In genomic region chr6:27811383-27811782, GRCh38 we compare ENCODE assay signal across 1 cellular context.
TF ChIP-seq lines count a peak whose summit lies in the region.

No MANE protein-coding gene starts in this region.

TF ChIP-seq in K562, 482 proteins besides CTCF, POLR2A, EP300 and RAD21 (continued from another document and continues in another):
- TF ChIP-seq ARID3A (IDR thresholded peaks at IDR 0.05; ENCODE audit: borderline replicate concordance, low read depth, low read length): no peak
- TF ChIP-seq MNT (conservative IDR thresholded peaks at IDR 0.05): 0 out of 4 replicates have a peak, but pooled peaks of 1 of the 2 experiments have one; percentile 9
- TF ChIP-seq YY1 (IDR thresholded peaks at IDR 0.05; ENCODE audit: borderline replicate concordance in 1 of 3, control insufficient read depth in 1 of 3, extremely low read depth in 1 of 3, insufficient read depth in 3 of 3, insufficient read length in 1 of 3, insufficient replicate concordance in 2 of 3, low read depth in 1 of 3, low read length in 2 of 3): no peak
- no peak for TF ChIP-seq CREM (IDR thresholded peaks at IDR 0.05; ENCODE audit: low read depth)
- no peak for TF ChIP-seq CBFB (CRISPR knock-in tag; IDR thresholded peaks at IDR 0.05)
- TF ChIP-seq ZNF785 (CRISPR knock-in tag; IDR thresholded peaks at IDR 0.05): no peak
- no peak for TF ChIP-seq HIVEP1 (CRISPR knock-in tag; IDR thresholded peaks at IDR 0.05)
- TF ChIP-seq CBX8 (IDR thresholded peaks at IDR 0.05; ENCODE audit: borderline replicate concordance, extremely low read depth, low read depth, low read length, poor library complexity, severe bottlenecking): no peak
- TF ChIP-seq ZNF592 (IDR thresholded peaks at IDR 0.05): 0 out of 2 replicates have a peak, but pooled peaks have one; percentile 14
- no peak for TF ChIP-seq RREB1 (CRISPR knock-in tag; IDR thresholded peaks at IDR 0.05)
- no peak for TF ChIP-seq DNMT1 (IDR thresholded peaks at IDR 0.05)
- no peak for TF ChIP-seq ZSCAN32 (CRISPR knock-in tag; IDR thresholded peaks at IDR 0.05)
- TF ChIP-seq NFXL1 (CRISPR knock-in tag; IDR thresholded peaks at IDR 0.05): no peak
- TF ChIP-seq CHD7 (IDR thresholded peaks at IDR 0.05; ENCODE audit: low read depth, low read length): no peak
- TF ChIP-seq POLR2G (IDR thresholded peaks at IDR 0.05; ENCODE audit: low read depth, low read length): peak; percentile 25; the same call in 1 of the 2 replicates
- TF ChIP-seq PCBP1 (IDR thresholded peaks at IDR 0.05; ENCODE audit: low read depth, low read length, poor library complexity, severe bottlenecking): no peak
- TF ChIP-seq ZNF398 (CRISPR knock-in tag; IDR thresholded peaks at IDR 0.05): no peak
- TF ChIP-seq ZC3H8 (IDR thresholded peaks at IDR 0.05): no peak
- TF ChIP-seq PYGO2 (tag; IDR thresholded peaks at IDR 0.05): no peak
- TF ChIP-seq ZNF311 (CRISPR knock-in tag; IDR thresholded peaks at IDR 0.05): no peak
- no peak for TF ChIP-seq ZBTB17 (CRISPR knock-in tag; IDR thresholded peaks at IDR 0.05)
- TF ChIP-seq ZNF79 (CRISPR knock-in tag; IDR thresholded peaks at IDR 0.05; ENCODE audit: low read depth): no peak
- no peak for TF ChIP-seq FOXP1 (CRISPR knock-in tag; IDR thresholded peaks at IDR 0.05)
- no peak for TF ChIP-seq STAT5B (CRISPR knock-in tag; IDR thresholded peaks at IDR 0.05)
